16 cellular contexts compared by ENCODE assay signal in genomic region chr10:31384589-31384949, GRCh38.
DNase-seq lines count a peak whose midpoint lies in the region; ATAC-seq, FAIRE-seq and TF ChIP-seq lines count a peak whose summit lies in the region.
"Had no signal": no experiment of that assay in that cellular context is flagged by ENCODE, and none has a peak within 500 bp of the region (broad histone marks: within the 10 kb centered on the region; RNA-seq: fewer than 3 reads in every experiment).

No MANE protein-coding gene starts in this region.

- H3K4me2 ChIP-seq in DND-41 (ENCODE audit: insufficient read depth, low read length) (no peak overlapping the region), OCI-LY3 (ENCODE audit: low read length) (peak overlapping the region; percentile 82), HepG2 (ENCODE audit: low read depth, low read length) (no peak overlapping the region), SK-N-SH (no peak overlapping the region)

- no peaks in the 10 kb centered on the region for H3K9me2 ChIP-seq in SK-N-SH

- no peak for DNase-seq in DND-41
- DNase-seq in GDM1 (lab: John Stamatoyannopoulos, UW): no peak
- no peak for DNase-seq in SW 1271 (lab: John Stamatoyannopoulos, UW)
- DNase-seq in HepG2 (ENCODE audit: low spot score): no peak
- DNase-seq in SK-N-SH: no peak
- DNase-seq: ACHN; activated CD4-positive, CD25-positive, alpha-beta regulatory T cell; cortex of kidney; head of caudate nucleus; NCI-H2171 treated with DMSO at 0.1 percent for 48 hours had no signal

- no TSS peak for BruUV-seq in HepG2 (replicated peaks; lab: Mats Ljungman, UMichigan)

- TF ChIP-seq RAD21 in HepG2 (CRISPR knock-in tag; IDR thresholded peaks at IDR 0.05) (no peak), SK-N-SH (IDR thresholded peaks at IDR 0.05; ENCODE audit: low read length) (no peak)

- H3K9me3 ChIP-seq in DND-41 (ENCODE audit: insufficient read depth, low read length, severe bottlenecking) (no peaks in the 10 kb centered on the region), OCI-LY3 (ENCODE audit: insufficient read depth, low read length) (no peaks in the 10 kb centered on the region), HepG2 (ENCODE audit: low read length) (no peaks in the 10 kb centered on the region), SK-N-SH (no peaks in the 10 kb centered on the region; the same call in 1 of the 2 replicates)
- H3K9me3 ChIP-seq: suprapubic skin had no signal

- H3K27me3 ChIP-seq in DND-41 (ENCODE audit: insufficient read depth, low read length, poor library complexity) (no peaks in the 10 kb centered on the region), OCI-LY3 (ENCODE audit: low read depth, low read length) (no peaks in the 10 kb centered on the region), HepG2 (ENCODE audit: control insufficient read depth in 1 of 2, insufficient read depth in 2 of 2, low read length in 2 of 2) (no peaks in the 10 kb centered on the region), SK-N-SH (ENCODE audit: insufficient read depth) (no peaks in the 10 kb centered on the region)
- H3K27me3 ChIP-seq: suprapubic skin had no signal

- H3K9ac ChIP-seq in DND-41 (ENCODE audit: low read depth, low read length): no peak overlapping the region
- H3K9ac ChIP-seq in OCI-LY3 (ENCODE audit: low read length): no peak overlapping the region
- H3K9ac ChIP-seq in HepG2 (ENCODE audit: insufficient read depth, low read depth, low read length): no peak overlapping the region
- no peak overlapping the region for H3K9ac ChIP-seq in SK-N-SH
- H3K9ac ChIP-seq: parathyroid adenoma had no signal

- H3K27ac ChIP-seq in DND-41 (ENCODE audit: low read length): peak overlapping the region; percentile 38; the same call in 1 of the 2 replicates
- peak overlapping the region; percentile 77 for H3K27ac ChIP-seq in OCI-LY3 (ENCODE audit: low read length)
- no peak overlapping the region for H3K27ac ChIP-seq in HepG2 (ENCODE audit: extremely low read length, insufficient read depth, low read length)
- H3K27ac ChIP-seq in SK-N-SH (ENCODE audit: low read depth in 2 of 2, low read length in 1 of 2): no peak overlapping the region
- H3K27ac ChIP-seq: parathyroid adenoma, suprapubic skin had no signal

- CTCF ChIA-PET in HepG2 (lab: Yijun Ruan, JAX; ENCODE audit: low intra/inter-chr PET ratio, low total read pairs) (no interaction called here), SK-N-SH (lab: Yijun Ruan, JAX) (no interaction called here)

- WGBS in HepG2 (ENCODE audit: low lambda C conversion rate): 93% methylated on average over 2 of the region's 2 CpGs
- WGBS in SK-N-SH (ENCODE audit: low lambda C conversion rate): 96% methylated on average over 2 of the region's 2 CpGs

- POLR2A ChIA-PET in HepG2 (lab: Yijun Ruan, JAX): no interaction called here
- POLR2A ChIA-PET in SK-N-SH (lab: Yijun Ruan, JAX): no interaction called here

- TF ChIP-seq POLR2A in HepG2 (IDR thresholded peaks at IDR 0.05; ENCODE audit: insufficient read depth in 1 of 2, low read depth in 2 of 2, low read length in 2 of 2): no peak

- H3F3A ChIP-seq in SK-N-SH (replicated peaks; ENCODE audit: insufficient read depth): no peaks in the 10 kb centered on the region

- intact Hi-C loops in HepG2 (cut with micrococcal nuclease; ENCODE audit: unreplicated experiment): no loop called here

- H3K4me1 ChIP-seq in DND-41 (ENCODE audit: insufficient read depth, low read length): no peaks in the 10 kb centered on the region
- peaks cover 31% of the 10 kb centered on the region for H3K4me1 ChIP-seq in OCI-LY3 (ENCODE audit: low read length)
- no peaks in the 10 kb centered on the region for H3K4me1 ChIP-seq in HepG2 (ENCODE audit: insufficient read depth, low read length)
- no peaks in the 10 kb centered on the region; a peak in 2 of 4 replicates for H3K4me1 ChIP-seq in SK-N-SH (ENCODE audit: control insufficient read depth in 1 of 2, insufficient read depth in 2 of 2, low read depth in 1 of 2, low read length in 1 of 2)
- H3K4me1 ChIP-seq: parathyroid adenoma, suprapubic skin had no signal

- FAIRE-seq in HepG2 (lab: Jason Lieb, UNC): no peak

- TF ChIP-seq EP300 in HepG2 (IDR thresholded peaks at IDR 0.05; ENCODE audit: low read depth in 2 of 2, low read length in 2 of 2) (no peak), HepG2 (CRISPR knock-in tag; IDR thresholded peaks at IDR 0.05; ENCODE audit: borderline replicate concordance) (no peak), SK-N-SH (IDR thresholded peaks at IDR 0.05; ENCODE audit: borderline replicate concordance in 1 of 2, low read depth in 1 of 2, low read length in 1 of 2) (no peak)

- H3K4me3 ChIP-seq in DND-41 (ENCODE audit: low read depth in 1 of 2, low read length in 2 of 2): no peak overlapping the region
- H3K4me3 ChIP-seq in OCI-LY3 (ENCODE audit: low read length): peak overlapping the region; percentile 63
- H3K4me3 ChIP-seq in HepG2 (replicated peaks in 1 of 3; ENCODE audit: insufficient read depth in 1 of 3, low read depth in 2 of 3, low read length in 3 of 3): no peak overlapping the region
- no peak overlapping the region for H3K4me3 ChIP-seq in SK-N-SH (ENCODE audit: low read depth in 2 of 2, low read length in 1 of 2)
- H3K4me3 ChIP-seq: lung, suprapubic skin had no signal

- H2AFZ ChIP-seq in DND-41 (ENCODE audit: low read depth, low read length) (no peak overlapping the region), OCI-LY3 (ENCODE audit: low read depth, low read length) (no peak overlapping the region), HepG2 (ENCODE audit: low read length) (no peak overlapping the region), SK-N-SH (ENCODE audit: low read depth) (no peak overlapping the region)
- H2AFZ ChIP-seq: parathyroid adenoma had no signal

- no peak for TF ChIP-seq CTCF in DND-41 (IDR thresholded peaks at IDR 0.05; ENCODE audit: borderline replicate concordance, extremely low read depth, low read length, poor library complexity, severe bottlenecking)
- no peak for TF ChIP-seq CTCF in OCI-LY3 (IDR thresholded peaks at IDR 0.05; ENCODE audit: low read depth, low read length)
- TF ChIP-seq CTCF in HepG2 (CRISPR knock-in tag; IDR thresholded peaks at IDR 0.05): no peak
- TF ChIP-seq CTCF in SK-N-SH (IDR thresholded peaks at IDR 0.05): no peak

- peaks cover 100% of the 10 kb centered on the region for H3K79me2 ChIP-seq in DND-41 (ENCODE audit: insufficient read depth, low read length)
- peaks cover 67% of the 10 kb centered on the region for H3K79me2 ChIP-seq in OCI-LY3 (ENCODE audit: low read length)
- peaks cover 15% of the 10 kb centered on the region for H3K79me2 ChIP-seq in HepG2 (ENCODE audit: insufficient read depth, low read length)
- peaks cover 33% of the 10 kb centered on the region for H3K79me2 ChIP-seq in SK-N-SH (ENCODE audit: insufficient read depth)
- H3K79me2 ChIP-seq: parathyroid adenoma had no signal

- H3K36me3 ChIP-seq in DND-41 (ENCODE audit: insufficient read depth, low read length) (peaks cover 33% of the 10 kb centered on the region), OCI-LY3 (replicated peaks; ENCODE audit: low read depth, low read length) (peaks cover 9% of the 10 kb centered on the region), HepG2 (replicated peaks in 1 of 2; ENCODE audit: control insufficient read depth in 1 of 2, insufficient read depth in 2 of 2, low read length in 2 of 2) (no peaks in the 10 kb centered on the region; a peak in 2 of 5 replicates), SK-N-SH (replicated peaks in 1 of 2; ENCODE audit: control insufficient read depth in 1 of 2, insufficient read depth in 2 of 2, low read length in 1 of 2) (peaks cover 13 to 24% of the 10 kb centered on the region in 2 experiments)
- H3K36me3 ChIP-seq: suprapubic skin had no signal

- H4K20me1 ChIP-seq in DND-41 (ENCODE audit: insufficient read depth, low read length) (peaks cover 35% of the 10 kb centered on the region), OCI-LY3 (ENCODE audit: insufficient read depth, low read length) (peaks cover 9% of the 10 kb centered on the region), HepG2 (ENCODE audit: insufficient read depth, low read length) (no peaks in the 10 kb centered on the region; the same call in none of the 2 replicates), SK-N-SH (ENCODE audit: insufficient read depth) (no peaks in the 10 kb centered on the region)

- in situ Hi-C loops in HepG2 (cut with HindIII; ENCODE audit: extremely low pct_ligation_motif_present, low pct_unique_long_range_greater_than_20kb): no loop called here

- ATAC-seq in DND-41 (ENCODE audit: insufficient read depth, low read depth): no peak
- peak; percentile 31 for ATAC-seq in GM19438 (IDR thresholded peaks at IDR 0.05; ENCODE audit: low read depth, unreplicated experiment)
- peak; percentile 27 for ATAC-seq in HG02943 (IDR thresholded peaks at IDR 0.05; ENCODE audit: low read depth, unreplicated experiment)
- ATAC-seq in HepG2: no peak

TF ChIP-seq in HepG2, 621 proteins besides CTCF, POLR2A, EP300 and RAD21 (continues in another document):
- TF ChIP-seq SAP130 (CRISPR knock-in tag; IDR thresholded peaks at IDR 0.05; ENCODE audit: low read depth): no peak
- no peak for TF ChIP-seq CEBPG (CRISPR knock-in tag; IDR thresholded peaks at IDR 0.05)

TF ChIP-seq in SK-N-SH, 30 proteins besides CTCF, POLR2A, EP300 and RAD21 (continues in another document):
- no peak for TF ChIP-seq REST (IDR thresholded peaks at IDR 0.05; ENCODE audit: low read depth, low read length)
- no peak for TF ChIP-seq GABPA (IDR thresholded peaks at IDR 0.05; ENCODE audit: low read depth)
- TF ChIP-seq MXI1 (IDR thresholded peaks at IDR 0.05; ENCODE audit: low read depth, low read length): no peak
- no peak for TF ChIP-seq POLR2AphosphoS5 (IDR thresholded peaks at IDR 0.05; ENCODE audit: low read depth, low read length)

Comparison
In these comparisons a context has a peak if more than half of its experiments do, and no peak if none do; other contexts are left out.
1. ATAC-seq: peak in GM19438 (single experiment) and HG02943 (single experiment); none in DND-41 (single experiment) and HepG2 (single experiment).
2. H3K27ac ChIP-seq: peak in DND-41 (single experiment) and OCI-LY3 (single experiment); none in HepG2 (single experiment) and SK-N-SH (0 of 2).